Comparison of ENCODE assay signal across 1 cellular context in genomic region chr17:67491009-67491677, GRCh38.
TF ChIP-seq lines count a peak whose summit lies in the region.

No MANE protein-coding gene starts in this region.

TF ChIP-seq in A549, 52 proteins besides CTCF, POLR2A, EP300 and RAD21 (continued from another document):
- TF ChIP-seq E2F6 (IDR thresholded peaks at IDR 0.05; ENCODE audit: borderline replicate concordance, low read depth) (no peak), ZSCAN20 (CRISPR knock-in tag; IDR thresholded peaks at IDR 0.05) (no peak), ATOH8 (CRISPR knock-in tag; IDR thresholded peaks at IDR 0.05; ENCODE audit: low read depth) (no peak), RFX5 (IDR thresholded peaks at IDR 0.05) (no peak), NR3C1 (IDR thresholded peaks at IDR 0.05) (no peak), EHF (CRISPR knock-in tag; IDR thresholded peaks at IDR 0.05) (no peak), TP53 (CRISPR knock-in tag; IDR thresholded peaks at IDR 0.05) (no peak), MAFK (IDR thresholded peaks at IDR 0.05; ENCODE audit: partially characterized antibody) (no peak)
- TF ChIP-seq, protein P1, sequence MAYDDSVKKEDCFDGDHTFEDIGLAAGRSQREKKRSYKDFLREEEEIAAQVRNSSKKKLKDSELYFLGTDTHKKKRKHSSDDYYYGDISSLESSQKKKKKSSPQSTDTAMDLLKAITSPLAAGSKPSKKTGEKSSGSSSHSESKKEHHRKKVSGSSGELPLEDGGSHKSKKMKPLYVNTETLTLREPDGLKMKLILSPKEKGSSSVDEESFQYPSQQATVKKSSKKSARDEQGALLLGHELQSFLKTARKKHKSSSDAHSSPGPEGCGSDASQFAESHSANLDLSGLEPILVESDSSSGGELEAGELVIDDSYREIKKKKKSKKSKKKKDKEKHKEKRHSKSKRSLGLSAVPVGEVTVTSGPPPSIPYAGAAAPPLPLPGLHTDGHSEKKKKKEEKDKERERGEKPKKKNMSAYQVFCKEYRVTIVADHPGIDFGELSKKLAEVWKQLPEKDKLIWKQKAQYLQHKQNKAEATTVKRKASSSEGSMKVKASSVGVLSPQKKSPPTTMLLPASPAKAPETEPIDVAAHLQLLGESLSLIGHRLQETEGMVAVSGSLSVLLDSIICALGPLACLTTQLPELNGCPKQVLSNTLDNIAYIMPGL (CRISPR knock-in tag; IDR thresholded peaks at IDR 0.05; ENCODE audit: borderline replicate concordance), result no peak
